Comparison of ENCODE assay signal across 11 cellular contexts in the genomic region with DNA sequence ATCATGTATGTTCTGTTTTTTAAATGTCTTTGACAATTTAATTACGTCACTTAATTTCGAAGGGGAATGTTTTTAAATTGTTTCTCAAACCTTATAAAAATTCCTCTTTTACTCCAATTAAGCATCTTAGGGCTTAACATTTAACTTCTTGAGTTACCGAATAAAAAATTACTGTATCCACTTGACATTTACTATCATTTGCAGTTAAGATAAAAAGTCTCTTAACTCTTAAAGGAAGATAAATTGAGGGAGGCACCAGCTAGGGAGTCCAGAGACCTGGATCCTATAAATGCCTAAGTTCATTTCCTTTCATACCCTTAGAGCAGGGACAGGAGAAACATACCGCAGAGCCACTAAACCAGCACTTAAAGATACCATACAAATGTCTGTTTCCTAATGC.
A peak's percentile ranks its signal among the peaks of the same experiment; 100 is the strongest.
DNase-seq lines count a peak whose midpoint lies in the region; ATAC-seq, FAIRE-seq and TF ChIP-seq lines count a peak whose summit lies in the region.
"Had no signal": no experiment of that assay in that cellular context is flagged by ENCODE, and none has a peak within 500 bp of the region (broad histone marks: within the 10 kb centered on the region; RNA-seq: fewer than 3 reads in every experiment).

No MANE protein-coding gene starts in this region.

- no peak for FAIRE-seq in HTR-8/SVneo (lab: Jason Lieb, UNC)

- peak; percentile 62 for ATAC-seq in Right ventricle myocardium superior (ENCODE audit: poor library complexity)

- H3K4me1 Mint-ChIP-seq in nephron progenitor cell: peaks cover 58% of the 10 kb centered on the region
- peaks cover 8% of the 10 kb centered on the region for H3K4me1 Mint-ChIP-seq in glutamatergic neuron (ENCODE audit: low read depth, unreplicated experiment)

- H3K4me3 Mint-ChIP-seq in nephron progenitor cell (peak overlapping the region; percentile 40), glutamatergic neuron (ENCODE audit: unreplicated experiment) (no peak overlapping the region)

- H3K36me3 Mint-ChIP-seq in nephron progenitor cell (ENCODE audit: low read depth): peaks cover 4% of the 10 kb centered on the region
- H3K36me3 Mint-ChIP-seq in glutamatergic neuron (ENCODE audit: unreplicated experiment): no peaks in the 10 kb centered on the region

- no peak for TF ChIP-seq CTCF in SK-N-SH (IDR thresholded peaks at IDR 0.05)
- TF ChIP-seq CTCF in nephron progenitor cell (IDR thresholded peaks at IDR 0.05): no peak
- no peak for TF ChIP-seq CTCF in glutamatergic neuron (IDR thresholded peaks at IDR 0.05; ENCODE audit: partially characterized antibody, unreplicated experiment)

- peaks cover 27% of the 10 kb centered on the region for H3F3A ChIP-seq in SK-N-SH (replicated peaks; ENCODE audit: insufficient read depth)

- POLR2A ChIA-PET in SK-N-SH (lab: Yijun Ruan, JAX): no interaction called here

- intact Hi-C loops in Right ventricle myocardium superior (cut with DNase I): loop anchor here (5.0 kb wide), 1 partner anchor 61 kb away; no protein-coding TSS in a partner anchor

- CTCF ChIA-PET in SK-N-SH (lab: Yijun Ruan, JAX): interaction anchor here (3.0 kb wide), 1 partner anchor 9 kb away, joined by 15 read pairs; no protein-coding TSS in a partner anchor

- H3K27ac ChIP-seq in SK-N-SH (ENCODE audit: low read depth in 2 of 2, low read length in 1 of 2) (peak overlapping the region; percentile 87), urinary bladder (ENCODE audit: low read depth) (peak overlapping the region; percentile 59)

- H4K20me1 ChIP-seq in SK-N-SH (ENCODE audit: insufficient read depth): no peaks in the 10 kb centered on the region

- H3K27ac Mint-ChIP-seq in nephron progenitor cell (peak overlapping the region; percentile 99), glutamatergic neuron (ENCODE audit: unreplicated experiment) (no peak overlapping the region)

- H3K27me3 ChIP-seq in SK-N-SH (ENCODE audit: insufficient read depth): no peaks in the 10 kb centered on the region

- 51% methylated on average over 4 of the region's 4 CpGs for WGBS in SK-N-SH (ENCODE audit: low lambda C conversion rate)
- WGBS in urinary bladder: 22% methylated on average over 4 of the region's 4 CpGs

- peak in 1 of 2 experiments; percentile 82; a peak in 2 of 4 replicates for TF ChIP-seq EP300 in SK-N-SH (IDR thresholded peaks at IDR 0.05; ENCODE audit: borderline replicate concordance in 1 of 2, low read depth in 1 of 2, low read length in 1 of 2)

- H3K27me3 Mint-ChIP-seq in nephron progenitor cell (ENCODE audit: low read depth, poor library complexity) (no peaks in the 10 kb centered on the region), glutamatergic neuron (ENCODE audit: unreplicated experiment) (no peaks in the 10 kb centered on the region)

- H3K4me3 ChIP-seq in SK-N-SH (ENCODE audit: low read depth in 2 of 2, low read length in 1 of 2) (no peak overlapping the region), urinary bladder (ENCODE audit: low read depth, low read length) (no peak overlapping the region)

- H3K36me3 ChIP-seq in SK-N-SH (replicated peaks in 1 of 2; ENCODE audit: control insufficient read depth in 1 of 2, insufficient read depth in 2 of 2, low read length in 1 of 2) (no peaks in the 10 kb centered on the region), urinary bladder (ENCODE audit: insufficient read depth) (peaks cover 1% of the 10 kb centered on the region)

- H3K4me1 ChIP-seq in SK-N-SH (ENCODE audit: control insufficient read depth in 1 of 2, insufficient read depth in 2 of 2, low read depth in 1 of 2, low read length in 1 of 2) (peaks cover 18 to 60% of the 10 kb centered on the region in 2 experiments; a peak in 3 of 4 replicates), urinary bladder (ENCODE audit: insufficient read depth) (no peaks in the 10 kb centered on the region)

- H3K9me3 ChIP-seq in SK-N-SH: no peaks in the 10 kb centered on the region

- H3K4me2 ChIP-seq in SK-N-SH: peak overlapping the region; percentile 10; the same call in 1 of the 2 replicates

- H3K9ac ChIP-seq in SK-N-SH: peak overlapping the region; percentile 45; the same call in 1 of the 2 replicates

- DNase-seq in SK-N-SH: no peak
- DNase-seq in Right ventricle myocardium superior: no peak
- DNase-seq in nephron progenitor cell: no peak
- no peak for DNase-seq in glutamatergic neuron
- DNase-seq in HTR-8/SVneo (ENCODE audit: insufficient read length, low spot score): no peak
- no peak for DNase-seq in NCI-H446 (lab: John Stamatoyannopoulos, UW)
- DNase-seq: activated CD8-positive, alpha-beta memory T cell treated with anti-CD3 and anti-CD28 coated beads, Interleukin-2, amount 50 U/mL, for 48 hours; MM.1S; NCI-H2227 treated with DMSO at 0.1 percent for 48 hours; retina had no signal

- H3K9me3 Mint-ChIP-seq in nephron progenitor cell: no peaks in the 10 kb centered on the region
- H3K9me3 Mint-ChIP-seq in glutamatergic neuron (ENCODE audit: unreplicated experiment): no peaks in the 10 kb centered on the region

- H3K9me2 ChIP-seq in SK-N-SH: no peaks in the 10 kb centered on the region

- no peak for TF ChIP-seq RAD21 in SK-N-SH (IDR thresholded peaks at IDR 0.05; ENCODE audit: low read length)

- peak overlapping the region; percentile 49 for H2AFZ ChIP-seq in SK-N-SH (ENCODE audit: low read depth)

- no peaks in the 10 kb centered on the region for H3K79me2 ChIP-seq in SK-N-SH (ENCODE audit: insufficient read depth)

TF ChIP-seq in SK-N-SH, 30 proteins besides CTCF, POLR2A, EP300 and RAD21:
- TF ChIP-seq POLR2AphosphoS5 (IDR thresholded peaks at IDR 0.05; ENCODE audit: low read depth, low read length) (peak; percentile 28; the same call in 1 of the 2 replicates), MEF2A (IDR thresholded peaks at IDR 0.05; ENCODE audit: borderline replicate concordance, low read depth) (no peak), NRF1 (IDR thresholded peaks at IDR 0.05; ENCODE audit: low read depth, low read length) (no peak), JUND (IDR thresholded peaks at IDR 0.05) (no peak), GABPA (IDR thresholded peaks at IDR 0.05; ENCODE audit: low read depth) (no peak), RFX5 (IDR thresholded peaks at IDR 0.05; ENCODE audit: low read length) (no peak), RCOR1 (IDR thresholded peaks at IDR 0.05; ENCODE audit: low read length) (no peak), NFIC (IDR thresholded peaks at IDR 0.05; ENCODE audit: borderline replicate concordance) (no peak), TCF12 (IDR thresholded peaks at IDR 0.05) (peak; percentile 69), MXI1 (IDR thresholded peaks at IDR 0.05; ENCODE audit: low read depth, low read length) (no peak), CHD2 (IDR thresholded peaks at IDR 0.05; ENCODE audit: low read length, partially characterized antibody) (no peak), TEAD4 (IDR thresholded peaks at IDR 0.05; ENCODE audit: borderline replicate concordance, insufficient read depth) (no peak), FOSL2 (IDR thresholded peaks at IDR 0.05; ENCODE audit: borderline replicate concordance, low read depth) (no peak)
- TF ChIP-seq, protein P1, sequence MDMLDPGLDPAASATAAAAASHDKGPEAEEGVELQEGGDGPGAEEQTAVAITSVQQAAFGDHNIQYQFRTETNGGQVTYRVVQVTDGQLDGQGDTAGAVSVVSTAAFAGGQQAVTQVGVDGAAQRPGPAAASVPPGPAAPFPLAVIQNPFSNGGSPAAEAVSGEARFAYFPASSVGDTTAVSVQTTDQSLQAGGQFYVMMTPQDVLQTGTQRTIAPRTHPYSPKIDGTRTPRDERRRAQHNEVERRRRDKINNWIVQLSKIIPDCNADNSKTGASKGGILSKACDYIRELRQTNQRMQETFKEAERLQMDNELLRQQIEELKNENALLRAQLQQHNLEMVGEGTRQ (IDR thresholded peaks at IDR 0.05; ENCODE audit: borderline replicate concordance, low read depth, low read length): no peak
- TF ChIP-seq, protein P2, sequence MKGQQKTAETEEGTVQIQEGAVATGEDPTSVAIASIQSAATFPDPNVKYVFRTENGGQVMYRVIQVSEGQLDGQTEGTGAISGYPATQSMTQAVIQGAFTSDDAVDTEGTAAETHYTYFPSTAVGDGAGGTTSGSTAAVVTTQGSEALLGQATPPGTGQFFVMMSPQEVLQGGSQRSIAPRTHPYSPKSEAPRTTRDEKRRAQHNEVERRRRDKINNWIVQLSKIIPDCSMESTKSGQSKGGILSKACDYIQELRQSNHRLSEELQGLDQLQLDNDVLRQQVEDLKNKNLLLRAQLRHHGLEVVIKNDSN (IDR thresholded peaks at IDR 0.05; ENCODE audit: borderline replicate concordance, low read depth): no peak
- TF ChIP-seq, protein P3, sequence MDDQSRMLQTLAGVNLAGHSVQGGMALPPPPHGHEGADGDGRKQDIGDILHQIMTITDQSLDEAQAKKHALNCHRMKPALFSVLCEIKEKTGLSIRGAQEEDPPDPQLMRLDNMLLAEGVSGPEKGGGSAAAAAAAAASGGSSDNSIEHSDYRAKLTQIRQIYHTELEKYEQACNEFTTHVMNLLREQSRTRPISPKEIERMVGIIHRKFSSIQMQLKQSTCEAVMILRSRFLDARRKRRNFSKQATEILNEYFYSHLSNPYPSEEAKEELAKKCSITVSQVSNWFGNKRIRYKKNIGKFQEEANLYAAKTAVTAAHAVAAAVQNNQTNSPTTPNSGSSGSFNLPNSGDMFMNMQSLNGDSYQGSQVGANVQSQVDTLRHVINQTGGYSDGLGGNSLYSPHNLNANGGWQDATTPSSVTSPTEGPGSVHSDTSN (IDR thresholded peaks at IDR 0.05): peak; percentile 54
